17 cellular contexts compared by ENCODE assay signal in the genomic region with DNA sequence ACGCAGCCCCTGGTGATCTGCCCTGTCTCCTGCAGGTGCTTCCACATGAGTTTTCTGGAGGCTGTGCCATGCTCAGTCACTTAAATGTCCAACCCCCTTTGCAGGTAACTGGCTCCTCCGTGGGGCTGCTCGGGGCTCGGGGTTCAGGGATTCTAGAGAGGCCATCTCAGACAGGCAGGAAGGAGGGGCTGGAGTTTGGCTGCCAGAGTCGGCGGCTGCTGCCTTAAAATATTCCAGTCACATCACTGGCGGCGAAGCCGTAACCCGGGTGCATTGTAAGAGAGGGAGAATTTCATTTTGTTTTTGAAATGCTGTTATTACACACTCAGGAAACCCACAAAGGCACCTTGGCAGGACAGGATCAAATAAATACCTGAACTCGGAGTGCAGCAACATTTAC.
DNase-seq lines count a peak whose midpoint lies in the region; FAIRE-seq and TF ChIP-seq lines count a peak whose summit lies in the region.
"Had no signal": no experiment of that assay in that cellular context is flagged by ENCODE, and none has a peak within 500 bp of the region (broad histone marks: within the 10 kb centered on the region; RNA-seq: fewer than 3 reads in every experiment).

No MANE protein-coding gene starts in this region.

- DNase-seq in astrocyte (ENCODE audit: low read depth): no peak
- peak; percentile 10 for DNase-seq in cerebellum (ENCODE audit: low spot score)
- peak; percentile 32 for DNase-seq in midbrain (lab: John Stamatoyannopoulos, UW)
- DNase-seq in renal cortical epithelial cell (ENCODE audit: low read depth): peak; percentile 3
- no peak for DNase-seq in HPDE6-E6E7 (ENCODE audit: extremely low spot score)
- no peak for DNase-seq in lower leg skin (ENCODE audit: low spot score in 2 of 2)
- DNase-seq in Peyer's patch: no peak
- no peak for DNase-seq in trophoblast cell
- DNase-seq: BE2C; CD4-positive, alpha-beta memory T cell; DMS79 had no signal

- H2AFZ ChIP-seq in astrocyte (ENCODE audit: low read depth, low read length) (no peak overlapping the region), trophoblast cell (ENCODE audit: insufficient read depth, low read length, poor library complexity) (no peak overlapping the region)

- H3K9me3 Mint-ChIP-seq in astrocyte (ENCODE audit: unreplicated experiment): peaks cover 18% of the 10 kb centered on the region

- peak overlapping the region; percentile 25 for H3K4me2 ChIP-seq in astrocyte (ENCODE audit: low read length)
- no peak overlapping the region for H3K4me2 ChIP-seq in trophoblast cell (ENCODE audit: low read length)
- H3K4me2 ChIP-seq: A549 had no signal

- no peak for FAIRE-seq in astrocyte (lab: Jason Lieb, UNC)
- FAIRE-seq: A549, GM12892, GM19239, H1 had no signal

- no peak overlapping the region for H3K4me3 ChIP-seq in astrocyte (ENCODE audit: insufficient read depth, low read depth, low read length)
- H3K4me3 ChIP-seq in lower leg skin (ENCODE audit: low read depth, poor library complexity, severe bottlenecking): no peak overlapping the region
- H3K4me3 ChIP-seq in Peyer's patch: no peak overlapping the region
- H3K4me3 ChIP-seq in trophoblast cell (ENCODE audit: low read depth, low read length): no peak overlapping the region
- H3K4me3 ChIP-seq: A549, HAP-1 had no signal

- no peaks in the 10 kb centered on the region for H4K20me1 ChIP-seq in astrocyte (ENCODE audit: insufficient read depth, low read length)

- H3K14ac ChIP-seq in trophoblast cell (ENCODE audit: low read length): no peak overlapping the region

- no peak overlapping the region for H2AK5ac ChIP-seq in trophoblast cell (ENCODE audit: low read length)

- no peak overlapping the region for H2BK120ac ChIP-seq in trophoblast cell (ENCODE audit: insufficient read depth, low read length, poor library complexity)

- H3K36me3 ChIP-seq in astrocyte (ENCODE audit: insufficient read depth, low read length) (no peaks in the 10 kb centered on the region), Peyer's patch (no peaks in the 10 kb centered on the region), trophoblast cell (ENCODE audit: control insufficient read depth in 1 of 2, insufficient read depth in 2 of 2, low read length in 2 of 2) (no peaks in the 10 kb centered on the region)
- H3K36me3 ChIP-seq: BE2C, HAP-1 had no signal

- H3K27ac ChIP-seq in astrocyte (ENCODE audit: low read depth, low read length) (no peak overlapping the region), Peyer's patch (no peak overlapping the region), trophoblast cell (ENCODE audit: low read depth, low read length) (no peak overlapping the region)
- H3K27ac ChIP-seq: C4-2B had no signal

- H3K4me1 Mint-ChIP-seq in astrocyte (ENCODE audit: low read depth, unreplicated experiment): no peaks in the 10 kb centered on the region
- H3K4me1 Mint-ChIP-seq: CD4-positive, alpha-beta memory T cell had no signal

- H2BK12ac ChIP-seq in trophoblast cell (ENCODE audit: low read length): no peak overlapping the region

- H3K23ac ChIP-seq in trophoblast cell (ENCODE audit: low read length): no peak overlapping the region

- no peak overlapping the region for H3K27ac Mint-ChIP-seq in astrocyte (ENCODE audit: unreplicated experiment)
- H3K27ac Mint-ChIP-seq: CD4-positive, alpha-beta memory T cell had no signal

- H3K4me1 ChIP-seq in astrocyte (ENCODE audit: insufficient read depth, low read length) (peaks cover 6% of the 10 kb centered on the region), Peyer's patch (peaks cover 0 to 8% (median 0%) of the 10 kb centered on the region in 4 donors), trophoblast cell (ENCODE audit: control insufficient read depth in 1 of 2, insufficient read depth in 2 of 2, low read length in 2 of 2) (no peaks in the 10 kb centered on the region)
- H3K4me1 ChIP-seq: A549, BE2C, HAP-1 had no signal

- H3K27me3 Mint-ChIP-seq in astrocyte (ENCODE audit: low read depth, unreplicated experiment): peaks cover 49% of the 10 kb centered on the region

- no peaks in the 10 kb centered on the region for H3K79me1 ChIP-seq in trophoblast cell (ENCODE audit: low read length)

- no peaks in the 10 kb centered on the region for H3K79me2 ChIP-seq in astrocyte (ENCODE audit: insufficient read depth, low read length)
- H3K79me2 ChIP-seq in trophoblast cell (ENCODE audit: control insufficient read depth, insufficient read depth, low read length, poor library complexity): no peaks in the 10 kb centered on the region

- WGBS in lower leg skin, 2 donors: 39 to 51% methylated on average over 11 of the region's 11 CpGs
- WGBS in trophoblast cell (ENCODE audit: extremely low coverage, insufficient coverage, insufficient read length): no CpG with 5 or more reads among the region's 11 CpGs

- H2BK5ac ChIP-seq in trophoblast cell (ENCODE audit: low read depth, low read length, poor library complexity): no peak overlapping the region

- H3K9me3 ChIP-seq in astrocyte (ENCODE audit: insufficient read depth, low read depth, low read length): no peaks in the 10 kb centered on the region
- H3K9me3 ChIP-seq in Peyer's patch: peaks cover 0 to 11% (median 0%) of the 10 kb centered on the region in 4 donors
- H3K9me3 ChIP-seq in trophoblast cell (ENCODE audit: insufficient read depth, low read depth, low read length): peaks cover 2% of the 10 kb centered on the region
- H3K9me3 ChIP-seq: BE2C, HAP-1 had no signal

- TF ChIP-seq POLR2A in lower leg skin (IDR thresholded peaks at IDR 0.05) (no peak), Peyer's patch (IDR thresholded peaks at IDR 0.05) (no peak)

- H3K4ac ChIP-seq in trophoblast cell (ENCODE audit: low read depth, low read length): no peak overlapping the region

- intact Hi-C loops in lower leg skin (cut with DNase I; ENCODE audit: low total_unique reads): no loop called here

- no peak for TF ChIP-seq CTCF in astrocyte (IDR thresholded peaks at IDR 0.05; ENCODE audit: insufficient read depth, low read depth, low read length)
- TF ChIP-seq CTCF in lower leg skin (IDR thresholded peaks at IDR 0.05): no peak
- TF ChIP-seq CTCF in Peyer's patch (IDR thresholded peaks at IDR 0.05): no peak

- no peak overlapping the region for H4K12ac ChIP-seq in trophoblast cell (ENCODE audit: low read depth, low read length)

- H3K4me3 Mint-ChIP-seq in astrocyte (ENCODE audit: unreplicated experiment): no peak overlapping the region
- H3K4me3 Mint-ChIP-seq: CD4-positive, alpha-beta memory T cell had no signal

- H3K27me3 ChIP-seq in astrocyte (ENCODE audit: insufficient read depth, low read length): peaks cover 8% of the 10 kb centered on the region
- no peaks in the 10 kb centered on the region for H3K27me3 ChIP-seq in Peyer's patch
- H3K27me3 ChIP-seq in trophoblast cell (ENCODE audit: insufficient read depth, low read length): no peaks in the 10 kb centered on the region
- H3K27me3 ChIP-seq: BE2C had no signal

- no peak overlapping the region for H4K8ac ChIP-seq in trophoblast cell (ENCODE audit: low read depth, low read length)

- H3K36me3 Mint-ChIP-seq in astrocyte (ENCODE audit: low read depth, unreplicated experiment): peaks cover 3% of the 10 kb centered on the region

- no peak overlapping the region for H3K9ac ChIP-seq in astrocyte (ENCODE audit: low read length)
- H3K9ac ChIP-seq in trophoblast cell (ENCODE audit: low read length): no peak overlapping the region

- H4K91ac ChIP-seq in trophoblast cell (ENCODE audit: low read depth, low read length): no peak overlapping the region

- H3K18ac ChIP-seq in trophoblast cell (ENCODE audit: low read length): no peak overlapping the region

Comparison
In these comparisons a context has a peak if more than half of its experiments do, and no peak if none do; other contexts are left out.
1. DNase-seq: peak in cerebellum (single experiment), midbrain (single experiment) and renal cortical epithelial cell (single experiment); none in astrocyte (single experiment), HPDE6-E6E7 (single experiment), lower leg skin (0 of 2), Peyer's patch (0 of 3) and trophoblast cell (0 of 2).